In the genomic region with DNA sequence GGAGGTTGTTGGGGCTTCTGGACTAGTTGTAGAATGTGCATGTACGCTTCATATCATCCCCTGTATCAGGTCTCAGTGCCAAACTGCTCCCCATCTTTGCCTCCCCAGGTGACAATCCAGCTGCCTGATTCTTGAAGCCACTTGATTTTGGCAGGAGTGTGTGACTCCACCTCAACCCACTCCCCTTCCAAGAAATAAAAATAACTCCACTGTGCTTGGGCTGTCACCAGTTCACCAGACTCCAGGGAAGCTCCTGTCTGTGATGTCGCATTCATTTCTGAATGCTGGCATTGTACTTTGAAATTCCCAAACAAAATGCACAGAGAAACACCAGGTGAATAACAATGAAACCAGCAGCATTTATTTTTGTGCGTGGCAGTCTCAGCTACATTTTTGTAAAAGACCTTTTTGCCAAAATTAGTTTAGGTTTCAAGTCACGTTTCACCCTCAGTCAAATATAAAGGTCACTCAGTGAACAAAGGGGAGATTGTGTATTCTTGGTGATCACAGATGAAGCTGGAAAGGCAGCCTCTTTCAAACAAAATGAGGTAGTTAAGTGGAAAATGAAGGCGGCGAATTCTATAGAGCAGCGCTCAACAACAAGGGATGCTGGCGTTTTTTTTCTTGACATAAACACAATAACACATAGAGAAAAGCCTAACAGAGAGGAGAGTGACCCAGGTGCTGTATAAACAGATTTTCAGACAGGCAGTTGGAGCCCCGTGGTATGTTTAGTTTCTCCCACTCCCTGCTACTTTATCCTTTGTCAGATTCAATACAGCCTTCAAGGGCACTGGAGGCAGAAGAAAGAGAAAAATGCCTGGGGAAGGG, we compare ENCODE assay signal across 19 cellular contexts.
DNase-seq lines count a peak whose midpoint lies in the region; ATAC-seq and TF ChIP-seq lines count a peak whose summit lies in the region.
"Had no signal": no experiment of that assay in that cellular context is flagged by ENCODE, and none has a peak within 500 bp of the region (broad histone marks: within the 10 kb centered on the region; RNA-seq: fewer than 3 reads in every experiment).

No MANE protein-coding gene starts in this region.

- TF ChIP-seq CTCF in ascending aorta (IDR thresholded peaks at IDR 0.05) = no peak
- TF ChIP-seq CTCF in Caco-2 (IDR thresholded peaks at IDR 0.05; ENCODE audit: insufficient read depth in 1 of 2, low read depth in 1 of 2, low read length in 1 of 2, severe bottlenecking in 1 of 2, unreplicated experiment in 1 of 2) = no peak

- H3K36me3 ChIP-seq in NT2/D1 (ENCODE audit: insufficient read depth, insufficient read length, low read length) (no peaks in the 10 kb centered on the region), ascending aorta (no peaks in the 10 kb centered on the region), Caco-2 (ENCODE audit: control insufficient read depth, insufficient read depth, low read length) (no peaks in the 10 kb centered on the region)
- H3K36me3 ChIP-seq: upper lobe of left lung had no signal

- no peak overlapping the region for H3K4me3 Mint-ChIP-seq in Caco-2 (ENCODE audit: unreplicated experiment)
- H3K4me3 Mint-ChIP-seq: activated naive CD4-positive, alpha-beta T cell treated with anti-CD3 and anti-CD28 coated beads, Interleukin-2, amount 50 U/mL, for 24 hours; CD4-positive, alpha-beta memory T cell; central memory CD8-positive, alpha-beta T cell; T-helper 17 cell had no signal

- H3K27me3 ChIP-seq in NT2/D1 (ENCODE audit: insufficient read depth, insufficient read length) (no peaks in the 10 kb centered on the region), ascending aorta (no peaks in the 10 kb centered on the region), Caco-2 (replicated peaks; ENCODE audit: control insufficient read depth, insufficient read depth, low read length) (no peaks in the 10 kb centered on the region)
- H3K27me3 ChIP-seq: upper lobe of left lung had no signal

- H3K9me3 Mint-ChIP-seq in Caco-2 (ENCODE audit: unreplicated experiment) = peaks cover 10% of the 10 kb centered on the region
- H3K9me3 Mint-ChIP-seq: activated naive CD4-positive, alpha-beta T cell treated with anti-CD3 and anti-CD28 coated beads, Interleukin-2, amount 50 U/mL, for 24 hours had no signal

- intact Hi-C loops in ascending aorta (cut with DNase I) = no loop called here
- intact Hi-C loops in Caco-2 (cut with micrococcal nuclease; ENCODE audit: unreplicated experiment) = no loop called here

- DNase-seq in NCI-H2081 (lab: John Stamatoyannopoulos, UW) = peak; percentile 58 to 73
- no peak for DNase-seq in NCI-H2081 treated with DMSO at 0.1 percent for 48 hours (lab: John Stamatoyannopoulos, UW)
- DNase-seq in NT2/D1 (ENCODE audit: low read depth, low spot score) = peak; percentile 6
- DNase-seq in iPS-NIHi11 (ENCODE audit: low spot score) = peak; percentile 19
- peak in 24 of 49 donors; percentile 3 to 67 (median 26) for DNase-seq in substantia nigra (lab: John Stamatoyannopoulos, UW)
- no peak for DNase-seq in ascending aorta (ENCODE audit: low spot score in 2 of 2)
- DNase-seq in Caco-2 = no peak
- DNase-seq: activated CD4-positive, alpha-beta T cell treated with anti-CD3 and anti-CD28 coated beads for 1 hour; activated CD8-positive, alpha-beta memory T cell treated with anti-CD3 and anti-CD28 coated beads, Interleukin-2, amount 50 U/mL, for 4 hours; CD4-positive, alpha-beta memory T cell; MM.1S; NCI-H82; stimulated activated CD4-positive, alpha-beta T cell treated with anti-CD3 and anti-CD28 coated beads, Interleukin-2, amount 100 ng/mL, for 24 hours; T-helper 17 cell; upper lobe of left lung had no signal

- H3K27ac Mint-ChIP-seq in Caco-2 (ENCODE audit: unreplicated experiment) = no peak overlapping the region
- H3K27ac Mint-ChIP-seq: activated naive CD4-positive, alpha-beta T cell treated with anti-CD3 and anti-CD28 coated beads, Interleukin-2, amount 50 U/mL, for 24 hours; CD4-positive, alpha-beta memory T cell; T-helper 17 cell had no signal

- CTCF ChIA-PET in Caco-2 (lab: Charles Lee) = no interaction called here

- POLR2A ChIA-PET in Caco-2 (lab: Charles Lee) = no interaction called here

- no TSS peak for BruUV-seq in Caco-2 (replicated peaks; lab: Mats Ljungman, UMichigan)

- H3K9me3 ChIP-seq in NT2/D1 (ENCODE audit: insufficient read depth, low read length) (no peaks in the 10 kb centered on the region), ascending aorta (no peaks in the 10 kb centered on the region), Caco-2 (no peaks in the 10 kb centered on the region)
- H3K9me3 ChIP-seq: upper lobe of left lung had no signal

- H3K27me3 Mint-ChIP-seq in Caco-2 (ENCODE audit: insufficient read depth, unreplicated experiment) = no peaks in the 10 kb centered on the region
- H3K27me3 Mint-ChIP-seq: activated naive CD4-positive, alpha-beta T cell treated with anti-CD3 and anti-CD28 coated beads, Interleukin-2, amount 50 U/mL, for 24 hours; CD4-positive, alpha-beta memory T cell; central memory CD8-positive, alpha-beta T cell; T-helper 17 cell had no signal

- no peak overlapping the region for H3K9ac ChIP-seq in NT2/D1 (ENCODE audit: insufficient read length, low read depth)

- no peak for ATAC-seq in HG03439 (IDR thresholded peaks at IDR 0.05; ENCODE audit: unreplicated experiment)
- ATAC-seq: T-helper 17 cell had no signal

- H3K27ac ChIP-seq in substantia nigra (ENCODE audit: low read depth, low read length, poor library complexity, severe bottlenecking) = peak overlapping the region; percentile 77
- no peak overlapping the region for H3K27ac ChIP-seq in ascending aorta
- H3K27ac ChIP-seq: epithelial cell of prostate, upper lobe of left lung had no signal

- H3K4me3 ChIP-seq in NT2/D1 (ENCODE audit: insufficient read length, low read depth) (no peak overlapping the region), ascending aorta (no peak overlapping the region), Caco-2 (ENCODE audit: low read depth, low read length) (no peak overlapping the region)
- H3K4me3 ChIP-seq: upper lobe of left lung had no signal

- no peaks in the 10 kb centered on the region for H3K4me1 Mint-ChIP-seq in Caco-2 (ENCODE audit: low read depth, unreplicated experiment)
- H3K4me1 Mint-ChIP-seq: activated naive CD4-positive, alpha-beta T cell treated with anti-CD3 and anti-CD28 coated beads, Interleukin-2, amount 50 U/mL, for 24 hours; CD4-positive, alpha-beta memory T cell; central memory CD8-positive, alpha-beta T cell; T-helper 17 cell had no signal

- H3K36me3 Mint-ChIP-seq in Caco-2 (ENCODE audit: insufficient read depth, unreplicated experiment) = no peaks in the 10 kb centered on the region
- H3K36me3 Mint-ChIP-seq: activated naive CD4-positive, alpha-beta T cell treated with anti-CD3 and anti-CD28 coated beads, Interleukin-2, amount 50 U/mL, for 24 hours; CD4-positive, alpha-beta memory T cell had no signal

- no peaks in the 10 kb centered on the region for H3K4me1 ChIP-seq in NT2/D1 (ENCODE audit: insufficient read depth, insufficient read length)
- H3K4me1 ChIP-seq in ascending aorta = no peaks in the 10 kb centered on the region
- no peaks in the 10 kb centered on the region for H3K4me1 ChIP-seq in Caco-2
- H3K4me1 ChIP-seq: upper lobe of left lung had no signal

Comparison
In these comparisons a context has a peak if more than half of its experiments do, and no peak if none do; other contexts are left out.
1. DNase-seq: peak in NCI-H2081 (2 of 2), NT2/D1 (single experiment) and iPS-NIHi11 (single experiment); none in NCI-H2081 treated with DMSO at 0.1 percent for 48 hours (single experiment), ascending aorta (0 of 2) and Caco-2 (0 of 2).